21 cellular contexts compared by ENCODE assay signal in genomic region chr4:48949518-48950207, GRCh38. TPM values are rescaled to one million over a fixed set of nuclear protein-coding genes. Genes with fewer than 3 reads are reported as not detected.
DNase-seq lines count a peak whose midpoint lies in the region; ATAC-seq and TF ChIP-seq lines count a peak whose summit lies in the region.
"Had no signal": no experiment of that assay in that cellular context is flagged by ENCODE, and none has a peak within 500 bp of the region (broad histone marks: within the 10 kb centered on the region; RNA-seq: fewer than 3 reads in every experiment).

No MANE protein-coding gene starts in this region.

- in situ Hi-C loops in astrocyte of the spinal cord (cut with HindIII; ENCODE audit: low sequenced_read_pairs): no loop called here

- DNase-seq in AG08395 (ENCODE audit: low spot score) (peak; percentile 80), HT1080 (ENCODE audit: low read depth) (peak; percentile 68), astrocyte of the spinal cord (ENCODE audit: low read depth, low spot score) (peak; percentile 40), left colon (no peak), left ventricle myocardium superior (no peak), AML-193 (lab: John Stamatoyannopoulos, UW) (no peak)
- no peak for DNase-seq in central memory CD4-positive, alpha-beta T cell
- DNase-seq: activated CD4-positive, alpha-beta T cell treated with anti-CD3 and anti-CD28 coated beads, Interleukin-2, amount 50 U/mL, for 48 hours; anterior cingulate cortex; Caco-2; cortex of kidney; erythroblast; hypothalamus; posterior cingulate gyrus; stimulated activated CD4-positive, alpha-beta T cell treated with anti-CD3 and anti-CD28 coated beads, Interleukin-12 subunit alpha, Interleukin-12 subunit beta, amount 100 ng/mL, for 4 hours; stomach had no signal

- intact Hi-C loops in left colon (cut with DNase I, micrococcal nuclease) (no loop called here), left ventricle myocardium superior (cut with micrococcal nuclease) (no loop called here)

- TF ChIP-seq CTCF in astrocyte of the spinal cord (IDR thresholded peaks at IDR 0.05; ENCODE audit: low read depth, low read length): no peak

- ATAC-seq in left colon (peak; percentile 86), GM19463 (IDR thresholded peaks at IDR 0.05; ENCODE audit: unreplicated experiment) (no peak), left ventricle myocardium superior (no peak)
- ATAC-seq: activated T-helper 17 cell treated with anti-CD3 and anti-CD28 coated beads, Interleukin-2, amount 50 U/mL, for 72 hours; left lobe of liver had no signal

- no peak overlapping the region for H3K4me3 ChIP-seq in astrocyte of the spinal cord (ENCODE audit: low read depth, low read length)
- H3K4me3 ChIP-seq: stomach had no signal

RNA-seq across cellular contexts. Expression of gene CWH43, which starts 36.4 kb away (rescaled TPM):
- not detected in 2 replicates for total RNA-seq in HT1080 (2014; rRNA removed; shearing (Covaris generic))
- not detected in 2 replicates for polyA plus RNA-seq in HT1080 (2015; cell fraction: cytosol; rRNA removed)
- not detected in 2 replicates for polyA plus RNA-seq in HT1080 (2015; cell fraction: nucleus; rRNA removed)
- total RNA-seq in left colon (10 to 100 TPM; 25.5 to 56.8 TPM), left ventricle myocardium superior (not detected)
- total RNA-seq: A673; activated T-helper 17 cell treated with anti-CD3 and anti-CD28 coated beads, Interleukin-2, amount 50 U/mL, for 72 hours; Caco-2; left lobe of liver; SK-MEL-5 had no signal

RNA-seq across cellular contexts. Expression of gene OCIAD2, which starts 43.1 kb away (rescaled TPM):
- total RNA-seq in HT1080 (2014; rRNA removed; shearing (Covaris generic)): 247 and 261 TPM in 2 replicates
- polyA plus RNA-seq in HT1080 (2015; cell fraction: cytosol; rRNA removed): 126 and 137 TPM in 2 replicates
- 40.9 and 51.7 TPM in 2 replicates for polyA plus RNA-seq in HT1080 (2015; cell fraction: nucleus; rRNA removed)
- total RNA-seq in left colon (100 to 1,000 TPM in 1 of 2 donors, 10 to 100 TPM in 1; 91.6 to 164 TPM), left ventricle myocardium superior (18.3 TPM)

Comparison
In these comparisons a context has a peak if more than half of its experiments do, and no peak if none do; other contexts are left out.
1. DNase-seq: peak in AG08395 (single experiment), HT1080 (single experiment) and astrocyte of the spinal cord (single experiment); none in left colon (0 of 2), left ventricle myocardium superior (single experiment), central memory CD4-positive, alpha-beta T cell (single experiment) and AML-193 (0 of 2).
2. RNA of gene CWH43, which starts 36.4 kb away (total RNA-seq): 25.5 to 56.8 TPM in left colon; not detected in HT1080 and not detected in left ventricle myocardium superior (single experiment); every median in the first group is over 10 times any median in the second.